ENCODE assay signal across 32 cellular contexts in genomic region chrX:122880952-122881351, GRCh38.
"Had no signal": no experiment of that assay in that cellular context is flagged by ENCODE, and none has a peak within 500 bp of the region (broad histone marks: within the 10 kb centered on the region; RNA-seq: fewer than 3 reads in every experiment).

No MANE protein-coding gene starts in this region.

- H3K27me3 ChIP-seq: body of pancreas, colonic mucosa had no signal

- H3K4me3 ChIP-seq: adrenal gland, body of pancreas, colonic mucosa had no signal

- H3K4me1 ChIP-seq: adrenal gland, body of pancreas, colonic mucosa had no signal

- H3K9me3 ChIP-seq: body of pancreas, colonic mucosa had no signal

- DNase-seq: activated B cell treated with CpG ODN at 0.5 μM for 24 hours; activated CD4-positive, alpha-beta memory T cell treated with anti-CD3 and anti-CD28 coated beads for 36 hours; activated CD4-positive, alpha-beta T cell treated with anti-CD3 and anti-CD28 coated beads for 36 hours; activated CD4-positive, alpha-beta T cell treated with anti-CD3 and anti-CD28 coated beads, Interleukin-2, amount 10 ng/mL, durations not matched to agents 24 days and 14 days; activated CD8-positive, alpha-beta memory T cell treated with anti-CD3 and anti-CD28 coated beads, Interleukin-2, amount 10 ng/mL, durations not matched to agents 7 days and 5 days; activated CD8-positive, alpha-beta memory T cell treated with anti-CD3 and anti-CD28 coated beads, Interleukin-2, amount 50 U/mL, for 4 hours; activated CD8-positive, alpha-beta T cell treated with anti-CD3 and anti-CD28 coated beads, Interleukin-2, amount 10 ng/mL, durations not matched to agents 7 days and 5 days; activated effector memory CD4-positive, alpha-beta T cell treated with anti-CD3 and anti-CD28 coated beads, Interleukin-2, amount 50 U/mL, for 16 hours; activated naive CD4-positive, alpha-beta T cell treated with anti-CD3 and anti-CD28 coated beads for 36 hours; activated naive CD8-positive, alpha-beta T cell treated with anti-CD3 and anti-CD28 coated beads for 36 hours; activated naive CD8-positive, alpha-beta T cell treated with anti-CD3 and anti-CD28 coated beads, Interleukin-2, amount 50 U/mL, for 24 hours; activated T-cell treated with anti-CD3 and anti-CD28 coated beads, Interleukin-2, amount 50 U/mL, for 1 hour; activated T-cell treated with anti-CD3 and anti-CD28 coated beads, Interleukin-2, amount 50 U/mL, for 48 hours; adrenal gland; amygdala; body of pancreas; central memory CD4-positive, alpha-beta T cell; cerebellar nuclear complex; colonic mucosa; effector CD8-positive, alpha-beta T cell; foreskin fibroblast; head of caudate nucleus; hippocampal formation; T-helper 2 cell had no signal

- H3K36me3 Mint-ChIP-seq: activated CD4-positive, alpha-beta memory T cell treated with anti-CD3 and anti-CD28 coated beads for 36 hours; activated CD8-positive, alpha-beta memory T cell treated with anti-CD3 and anti-CD28 coated beads, Interleukin-2, amount 10 ng/mL, durations not matched to agents 7 days and 5 days; activated naive CD4-positive, alpha-beta T cell treated with anti-CD3 and anti-CD28 coated beads, Interleukin-2, amount 50 U/mL, for 24 hours; activated naive CD8-positive, alpha-beta T cell treated with anti-CD3 and anti-CD28 coated beads for 36 hours had no signal

- H3K4me3 Mint-ChIP-seq: activated B cell treated with CpG ODN at 0.5 μM for 24 hours; activated CD4-positive, alpha-beta memory T cell treated with anti-CD3 and anti-CD28 coated beads for 36 hours; activated CD4-positive, alpha-beta T cell treated with anti-CD3 and anti-CD28 coated beads for 36 hours; activated CD4-positive, alpha-beta T cell treated with anti-CD3 and anti-CD28 coated beads, Interleukin-2, amount 10 ng/mL, durations not matched to agents 24 days and 14 days; activated CD8-positive, alpha-beta memory T cell treated with anti-CD3 and anti-CD28 coated beads, Interleukin-2, amount 10 ng/mL, durations not matched to agents 7 days and 5 days; activated CD8-positive, alpha-beta T cell treated with anti-CD3 and anti-CD28 coated beads, Interleukin-2, amount 10 ng/mL, durations not matched to agents 7 days and 5 days; activated naive CD4-positive, alpha-beta T cell treated with anti-CD3 and anti-CD28 coated beads for 36 hours; activated naive CD4-positive, alpha-beta T cell treated with anti-CD3 and anti-CD28 coated beads, Interleukin-2, amount 50 U/mL, for 24 hours; activated naive CD8-positive, alpha-beta T cell treated with anti-CD3 and anti-CD28 coated beads for 36 hours; activated naive CD8-positive, alpha-beta T cell treated with anti-CD3 and anti-CD28 coated beads, Interleukin-2, amount 50 U/mL, for 24 hours; activated T-helper 1 cell treated with anti-CD3 and anti-CD28 coated beads, Interleukin-12 subunit alpha, Interleukin-12 subunit beta, Interleukin-2, Interleukin-4 antibody, amounts not matched to agents 30 ng/mL and 10 ng/mL and 1 ng/mL, durations not matched to agents 14 hours and 24 hours and 36 hours had no signal

- H3K27me3 Mint-ChIP-seq: activated B cell treated with CpG ODN at 0.5 μM for 24 hours; activated CD4-positive, alpha-beta memory T cell treated with anti-CD3 and anti-CD28 coated beads for 36 hours; activated CD4-positive, alpha-beta T cell treated with anti-CD3 and anti-CD28 coated beads for 36 hours; activated CD4-positive, alpha-beta T cell treated with anti-CD3 and anti-CD28 coated beads, Interleukin-2, amount 10 ng/mL, durations not matched to agents 24 days and 14 days; activated CD8-positive, alpha-beta memory T cell treated with anti-CD3 and anti-CD28 coated beads, Interleukin-2, amount 10 ng/mL, durations not matched to agents 7 days and 5 days; activated naive CD4-positive, alpha-beta T cell treated with anti-CD3 and anti-CD28 coated beads, Interleukin-2, amount 50 U/mL, for 24 hours; activated naive CD8-positive, alpha-beta T cell treated with anti-CD3 and anti-CD28 coated beads for 36 hours; activated naive CD8-positive, alpha-beta T cell treated with anti-CD3 and anti-CD28 coated beads, Interleukin-2, amount 50 U/mL, for 24 hours had no signal

- H3K36me3 ChIP-seq: adrenal gland, colonic mucosa had no signal

- H3K27ac ChIP-seq: adrenal gland, body of pancreas, colonic mucosa, VCaP had no signal

- ATAC-seq: activated CD4-positive, alpha-beta T cell treated with anti-CD3 and anti-CD28 coated beads for 36 hours; activated CD4-positive, CD25-positive, alpha-beta regulatory T cell treated with anti-CD3 and anti-CD28 coated beads, Interleukin-2, amount 50 U/mL, for 24 hours; activated CD8-positive, alpha-beta memory T cell treated with anti-CD3 and anti-CD28 coated beads, Interleukin-2, amount 10 ng/mL, durations not matched to agents 7 days and 5 days; activated CD8-positive, alpha-beta T cell treated with anti-CD3 and anti-CD28 coated beads, Interleukin-2, amount 10 ng/mL, durations not matched to agents 7 days and 5 days; activated naive CD8-positive, alpha-beta T cell treated with anti-CD3 and anti-CD28 coated beads, Interleukin-2, amount 50 U/mL, for 24 hours; body of pancreas; esophagus mucosa had no signal

- H3K4me1 Mint-ChIP-seq: activated B cell treated with CpG ODN at 0.5 μM for 24 hours; activated CD4-positive, alpha-beta T cell treated with anti-CD3 and anti-CD28 coated beads for 36 hours; activated CD4-positive, alpha-beta T cell treated with anti-CD3 and anti-CD28 coated beads, Interleukin-2, amount 10 ng/mL, durations not matched to agents 24 days and 14 days; activated CD8-positive, alpha-beta memory T cell treated with anti-CD3 and anti-CD28 coated beads, Interleukin-2, amount 10 ng/mL, durations not matched to agents 7 days and 5 days; activated naive CD4-positive, alpha-beta T cell treated with anti-CD3 and anti-CD28 coated beads, Interleukin-2, amount 50 U/mL, for 24 hours; activated naive CD8-positive, alpha-beta T cell treated with anti-CD3 and anti-CD28 coated beads for 36 hours; activated naive CD8-positive, alpha-beta T cell treated with anti-CD3 and anti-CD28 coated beads, Interleukin-2, amount 50 U/mL, for 24 hours had no signal

- FAIRE-seq: frontal cortex, TTC549 had no signal

- H3K9me3 Mint-ChIP-seq: activated B cell treated with CpG ODN at 0.5 μM for 24 hours; activated CD4-positive, alpha-beta T cell treated with anti-CD3 and anti-CD28 coated beads, Interleukin-2, amount 10 ng/mL, durations not matched to agents 24 days and 14 days; activated naive CD8-positive, alpha-beta T cell treated with anti-CD3 and anti-CD28 coated beads, Interleukin-2, amount 50 U/mL, for 24 hours; activated T-helper 1 cell treated with anti-CD3 and anti-CD28 coated beads, Interleukin-12 subunit alpha, Interleukin-12 subunit beta, Interleukin-2, Interleukin-4 antibody, amounts not matched to agents 30 ng/mL and 10 ng/mL and 1 ng/mL, durations not matched to agents 14 hours and 24 hours and 36 hours; activated T-helper 2 cell treated with anti-CD3 and anti-CD28 coated beads, Interferon-gamma antibody, Interleukin-2, Interleukin-4, amounts not matched to agents 10 μg/mL and 5 μg/mL and 100 μg/mL, durations not matched to agents 14 hours and 24 hours and 36 hours had no signal

- H3K27ac Mint-ChIP-seq: activated B cell treated with CpG ODN at 0.5 μM for 24 hours; activated CD4-positive, alpha-beta memory T cell treated with anti-CD3 and anti-CD28 coated beads for 36 hours; activated CD4-positive, alpha-beta T cell treated with anti-CD3 and anti-CD28 coated beads for 36 hours; activated CD4-positive, alpha-beta T cell treated with anti-CD3 and anti-CD28 coated beads, Interleukin-2, amount 10 ng/mL, durations not matched to agents 24 days and 14 days; activated CD8-positive, alpha-beta memory T cell treated with anti-CD3 and anti-CD28 coated beads, Interleukin-2, amount 10 ng/mL, durations not matched to agents 7 days and 5 days; activated CD8-positive, alpha-beta T cell treated with anti-CD3 and anti-CD28 coated beads, Interleukin-2, amount 10 ng/mL, durations not matched to agents 7 days and 5 days; activated naive CD4-positive, alpha-beta T cell treated with anti-CD3 and anti-CD28 coated beads for 36 hours; activated naive CD4-positive, alpha-beta T cell treated with anti-CD3 and anti-CD28 coated beads, Interleukin-2, amount 50 U/mL, for 24 hours; activated naive CD8-positive, alpha-beta T cell treated with anti-CD3 and anti-CD28 coated beads for 36 hours; activated naive CD8-positive, alpha-beta T cell treated with anti-CD3 and anti-CD28 coated beads, Interleukin-2, amount 50 U/mL, for 24 hours; activated T-helper 1 cell treated with anti-CD3 and anti-CD28 coated beads, Interleukin-12 subunit alpha, Interleukin-12 subunit beta, Interleukin-2, Interleukin-4 antibody, amounts not matched to agents 30 ng/mL and 10 ng/mL and 1 ng/mL, durations not matched to agents 14 hours and 24 hours and 36 hours; activated T-helper 2 cell treated with anti-CD3 and anti-CD28 coated beads, Interferon-gamma antibody, Interleukin-2, Interleukin-4, amounts not matched to agents 10 μg/mL and 5 μg/mL and 100 μg/mL, durations not matched to agents 14 hours and 24 hours and 36 hours had no signal
